Comparison of ENCODE assay signal across 20 cellular contexts in genomic region chr6:112309244-112309643, GRCh38. TPM values are rescaled to one million over a fixed set of nuclear protein-coding genes. Genes with fewer than 3 reads are reported as not detected.
"Had no signal": no experiment of that assay in that cellular context is flagged by ENCODE, and none has a peak within 500 bp of the region (broad histone marks: within the 10 kb centered on the region; RNA-seq: fewer than 3 reads in every experiment).

No MANE protein-coding gene starts in this region.

- H3K36me3 ChIP-seq: SJCRH30 had no signal

- DNase-seq: KG1, MM.1S, NCI-H1092 treated with DMSO at 0.1 percent for 48 hours, NCI-H1436, NCI-H1694, NCI-H187 treated with DMSO at 0.1 percent for 48 hours, NCI-H2081, NCI-H2107, NCI-H2171, NCI-H226, NCI-H446, NCI-H510A, NCI-H524 treated with DMSO at 0.1 percent for 48 hours, NCI-H69, NCI-H774, RPMI8226, SHP77 treated with DMSO at 0.1 percent for 48 hours, SJCRH30 had no signal

- H3K27me3 ChIP-seq: SJCRH30 had no signal

- H3K9me3 ChIP-seq: SJCRH30 had no signal

- H3K4me3 ChIP-seq: SJCRH30 had no signal

- ATAC-seq: SK-N-SH treated with all-trans-retinoic acid at 6 μM for 48 hours had no signal

- H3K27ac ChIP-seq: SJCRH30 had no signal

RNA-seq across cellular contexts. Expression of gene RFPL4B, which starts 37.9 kb away (rescaled TPM):
- total RNA-seq: HT-29 had no signal

RNA-seq across cellular contexts. Expression of gene LAMA4, which starts 54.9 kb away (rescaled TPM):
- total RNA-seq: HT-29 had no signal
